ENCODE assay signal across 12 cellular contexts in genomic region chr11:2775083-2775625, GRCh38.
DNase-seq lines count a peak whose midpoint lies in the region; ATAC-seq and TF ChIP-seq lines count a peak whose summit lies in the region.
"Had no signal": no experiment of that assay in that cellular context is flagged by ENCODE, and none has a peak within 500 bp of the region (broad histone marks: within the 10 kb centered on the region; RNA-seq: fewer than 3 reads in every experiment).

No MANE protein-coding gene starts in this region.

- peaks cover 18% of the 10 kb centered on the region for H3K27me3 Mint-ChIP-seq in MCF 10A (ENCODE audit: insufficient read depth, unreplicated experiment)
- H3K27me3 Mint-ChIP-seq in stimulated activated naive B cell treated with anti-CD40 and anti-IgM and Interleukin-4, amounts not matched to agents 10 μg/mL and 1 μg/mL and 100 μg/mL, for 72 hours: peaks cover 0 to 10% of the 10 kb centered on the region in 2 donors
- H3K27me3 Mint-ChIP-seq: activated naive CD8-positive, alpha-beta T cell had no signal

- peak; percentile 30 to 31 for ATAC-seq in stimulated activated naive B cell treated with anti-CD40 and anti-IgM and Interleukin-4, amounts not matched to agents 10 μg/mL and 1 μg/mL and 100 μg/mL, for 72 hours (replicated peaks)
- ATAC-seq in GM18909 (IDR thresholded peaks at IDR 0.05; ENCODE audit: poor library complexity, unreplicated experiment) (no peak), HG02571 (IDR thresholded peaks at IDR 0.05; ENCODE audit: unreplicated experiment) (no peak)

- DNase-seq in breast epithelium (ENCODE audit: low spot score in 2 of 2): peak; percentile 14 to 36
- no peak for DNase-seq in MCF 10A (ENCODE audit: unreplicated experiment)
- peak; percentile 41 for DNase-seq in RPMI8226
- DNase-seq in islet precursor cell: peak; percentile 47
- DNase-seq in stimulated activated naive B cell treated with anti-CD40 and anti-IgM and Interleukin-4, amounts not matched to agents 10 μg/mL and 1 μg/mL and 100 μg/mL, for 72 hours: no peak
- DNase-seq in NK-92 treated with Interleukin-12 subunit alpha and Interleukin-12 subunit beta, amount 100 ng/mL, for 24 hours (lab: John Stamatoyannopoulos, UW): no peak
- DNase-seq: naive B cell, NCI-H510A had no signal

- no peaks in the 10 kb centered on the region for H3K27me3 ChIP-seq in breast epithelium

- peaks cover 0 to 5% of the 10 kb centered on the region in 2 donors for H3K4me1 ChIP-seq in breast epithelium

- no peak overlapping the region for H3K27ac ChIP-seq in breast epithelium
- H3K27ac ChIP-seq: RWPE1 had no signal

- H3K9me3 Mint-ChIP-seq in MCF 10A (ENCODE audit: unreplicated experiment): no peaks in the 10 kb centered on the region
- H3K9me3 Mint-ChIP-seq in stimulated activated naive B cell treated with anti-CD40 and anti-IgM and Interleukin-4, amounts not matched to agents 10 μg/mL and 1 μg/mL and 100 μg/mL, for 72 hours: no peaks in the 10 kb centered on the region
- H3K9me3 Mint-ChIP-seq: naive B cell had no signal

- POLR2A ChIA-PET in MCF 10A (lab: Yijun Ruan, JAX): interaction anchor here (1.0 kb wide), 1 partner anchor 9 kb away, joined by 3 read pairs; no protein-coding TSS in a partner anchor

- no peak for TF ChIP-seq POLR2A in breast epithelium (IDR thresholded peaks at IDR 0.05)

- H3K36me3 Mint-ChIP-seq in MCF 10A (ENCODE audit: insufficient read depth, unreplicated experiment): no peaks in the 10 kb centered on the region
- H3K36me3 Mint-ChIP-seq in stimulated activated naive B cell treated with anti-CD40 and anti-IgM and Interleukin-4, amounts not matched to agents 10 μg/mL and 1 μg/mL and 100 μg/mL, for 72 hours: peaks cover 3 to 9% of the 10 kb centered on the region in 2 donors

- H3K27ac Mint-ChIP-seq in MCF 10A (ENCODE audit: low read depth, unreplicated experiment): no peak overlapping the region
- no peak overlapping the region for H3K27ac Mint-ChIP-seq in stimulated activated naive B cell treated with anti-CD40 and anti-IgM and Interleukin-4, amounts not matched to agents 10 μg/mL and 1 μg/mL and 100 μg/mL, for 72 hours
- H3K27ac Mint-ChIP-seq: activated naive CD8-positive, alpha-beta T cell; naive B cell had no signal

- intact Hi-C loops in breast epithelium (cut with DNase I; ENCODE audit: low total_unique reads): loop anchor here (10.0 kb wide), 1 partner anchor 70 kb away; no protein-coding TSS in a partner anchor
- intact Hi-C loops in MCF 10A (cut with micrococcal nuclease): no loop called here

- H3K4me3 ChIP-seq in breast epithelium: no peak overlapping the region

- no peaks in the 10 kb centered on the region for H3K9me3 ChIP-seq in breast epithelium

- H3K4me1 Mint-ChIP-seq in MCF 10A (ENCODE audit: insufficient read depth, unreplicated experiment): peaks cover 41% of the 10 kb centered on the region
- peaks cover 9 to 28% of the 10 kb centered on the region in 2 donors for H3K4me1 Mint-ChIP-seq in stimulated activated naive B cell treated with anti-CD40 and anti-IgM and Interleukin-4, amounts not matched to agents 10 μg/mL and 1 μg/mL and 100 μg/mL, for 72 hours
- H3K4me1 Mint-ChIP-seq: naive B cell had no signal

- TF ChIP-seq CTCF in breast epithelium (IDR thresholded peaks at IDR 0.05) (no peak), MCF 10A (IDR thresholded peaks at IDR 0.05; ENCODE audit: unreplicated experiment) (no peak)

- CTCF ChIA-PET in MCF 10A (lab: Yijun Ruan, JAX): interaction anchor here (1.0 to 1.2 kb wide), 2 partner anchors 23 to 117 kb away, joined by 3 read pairs; no protein-coding TSS in a partner anchor

- no peaks in the 10 kb centered on the region for H3K36me3 ChIP-seq in breast epithelium

- no TSS peak for BruUV-seq in MCF 10A (replicated peaks; lab: Mats Ljungman, UMichigan)

- no peak overlapping the region for H3K4me3 Mint-ChIP-seq in MCF 10A (ENCODE audit: unreplicated experiment)
- no peak overlapping the region for H3K4me3 Mint-ChIP-seq in stimulated activated naive B cell treated with anti-CD40 and anti-IgM and Interleukin-4, amounts not matched to agents 10 μg/mL and 1 μg/mL and 100 μg/mL, for 72 hours
- H3K4me3 Mint-ChIP-seq: activated naive CD8-positive, alpha-beta T cell; naive B cell had no signal

Comparison
In these comparisons a context has a peak if more than half of its experiments do, and no peak if none do; other contexts are left out.
1. DNase-seq: peak in breast epithelium (2 of 2), RPMI8226 (single experiment) and islet precursor cell (single experiment); none in MCF 10A (single experiment), stimulated activated naive B cell treated with anti-CD40 and anti-IgM and Interleukin-4, amounts not matched to agents 10 μg/mL and 1 μg/mL and 100 μg/mL, for 72 hours (single experiment) and NK-92 treated with Interleukin-12 subunit alpha and Interleukin-12 subunit beta, amount 100 ng/mL, for 24 hours (single experiment).
2. ATAC-seq: peak in stimulated activated naive B cell treated with anti-CD40 and anti-IgM and Interleukin-4, amounts not matched to agents 10 μg/mL and 1 μg/mL and 100 μg/mL, for 72 hours (2 of 2); none in GM18909 (single experiment) and HG02571 (single experiment).